ENCODE assay signal across 8 cellular contexts in the genomic region with DNA sequence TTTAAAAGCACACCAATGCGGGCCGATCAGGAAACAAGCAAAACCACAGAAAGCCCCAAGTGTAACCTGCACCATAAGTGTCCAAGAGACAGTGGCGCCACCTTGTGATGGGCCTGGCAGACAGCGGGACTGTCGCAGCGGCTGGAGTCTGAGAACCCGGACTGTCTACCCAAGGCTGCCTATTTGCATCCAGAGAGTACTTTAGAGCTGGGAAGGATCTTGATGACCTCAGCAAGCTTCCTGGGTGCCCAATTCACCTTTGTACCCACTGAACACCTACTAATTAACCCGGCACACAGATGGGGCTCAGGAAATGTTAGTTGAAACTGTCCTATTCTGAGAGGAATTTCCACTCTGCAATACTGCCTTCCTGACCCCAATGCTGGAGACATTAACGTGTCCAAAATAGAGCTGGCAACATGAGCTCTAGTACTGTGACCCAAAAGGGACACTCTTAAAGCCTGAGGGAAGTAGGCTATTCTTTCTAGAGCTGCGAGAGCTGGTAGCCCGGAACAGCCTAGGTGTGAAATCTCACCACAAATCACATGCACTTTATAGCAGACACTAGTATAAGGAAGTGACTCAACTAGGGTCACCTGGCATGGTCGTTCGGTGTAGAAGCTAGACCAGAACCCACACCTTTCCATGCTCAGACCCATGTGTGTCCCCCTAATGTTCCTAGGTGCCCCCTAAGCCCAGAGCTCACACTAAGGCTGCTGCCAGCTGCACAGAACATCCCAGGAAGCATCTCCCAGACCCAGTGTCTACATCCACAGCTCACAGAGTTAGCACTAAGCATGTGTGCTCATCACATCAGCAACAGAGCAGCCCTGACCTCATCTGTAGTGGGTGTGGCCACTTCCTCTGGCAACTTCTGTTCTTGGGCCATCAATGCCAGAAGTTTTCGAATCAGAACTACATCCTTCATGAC. TPM values are rescaled to one million over a fixed set of nuclear protein-coding genes. Genes with fewer than 3 reads are reported as not detected.
DNase-seq lines count a peak whose midpoint lies in the region; ATAC-seq and TF ChIP-seq lines count a peak whose summit lies in the region.

No MANE protein-coding gene starts in this region.

- H3K9ac ChIP-seq in H9 (ENCODE audit: extremely low read depth, insufficient read length, low read length) (no peak overlapping the region), Loucy (ENCODE audit: low read depth, low read length, poor library complexity, severe bottlenecking) (no peak overlapping the region)

- H2AFZ ChIP-seq in H9 (ENCODE audit: low read length): no peak overlapping the region
- H2AFZ ChIP-seq in Loucy (ENCODE audit: low read length): no peak overlapping the region

- H2BK15ac ChIP-seq in H9 (ENCODE audit: low read depth, low read length): no peak overlapping the region

- no peak overlapping the region for H4K5ac ChIP-seq in H9 (ENCODE audit: insufficient read length, low read depth, low read length)

- intact Hi-C loops in heart right ventricle (cut with DNase I): loop anchor here (1.0 to 10.0 kb wide), 14 partner anchors 43 to 455 kb away; partner anchors contain the start of gene ST3GAL5 (in 5 of the 10)

- H2BK120ac ChIP-seq in H9 (ENCODE audit: low read depth, low read length, poor library complexity, severe bottlenecking): no peak overlapping the region

- H3K9me3 ChIP-seq in H9 (ENCODE audit: control insufficient read depth, low read depth, low read length) (no peaks in the 10 kb centered on the region), Loucy (ENCODE audit: insufficient read depth, low read depth, low read length) (no peaks in the 10 kb centered on the region), heart right ventricle (no peaks in the 10 kb centered on the region)

- no peaks in the 10 kb centered on the region for H3F3A ChIP-seq in Loucy (ENCODE audit: low read depth)

- no peak overlapping the region for H3K4ac ChIP-seq in H9 (ENCODE audit: low read depth, low read length)

- H3K4me1 ChIP-seq in H9 (ENCODE audit: insufficient read depth, low read length) (no peaks in the 10 kb centered on the region), Loucy (ENCODE audit: insufficient read depth, low read length, poor library complexity, severe bottlenecking) (peaks cover 13% of the 10 kb centered on the region), heart right ventricle (peaks cover 0 to 22% (median 12%) of the 10 kb centered on the region in 9 donors)

- no peaks in the 10 kb centered on the region for H3K23me2 ChIP-seq in H9 (ENCODE audit: insufficient read length, low read depth, low read length, poor library complexity, severe bottlenecking)

- DNase-seq in H9 (peak; percentile 73), T follicular helper cell (ENCODE audit: low read depth) (peak; percentile 74), heart right ventricle (peak; percentile 84 to 86), retinal pigment epithelial cell (ENCODE audit: low read depth) (peak; percentile 12), amniotic stem cell (lab: John Stamatoyannopoulos, UW) (no peak)
- peak; percentile 87 for DNase-seq in activated naive CD8-positive, alpha-beta T cell treated with anti-CD3 and anti-CD28 coated beads, Interleukin-2, amount 10 ng/mL, durations not matched to agents 7 days and 5 days

- no peak overlapping the region for H3K14ac ChIP-seq in H9 (ENCODE audit: insufficient read depth, low read length)

- H3K79me2 ChIP-seq in H9 (ENCODE audit: insufficient read depth, low read length) (no peaks in the 10 kb centered on the region), Loucy (ENCODE audit: insufficient read depth, low read length) (no peaks in the 10 kb centered on the region)

- no peak overlapping the region for H2BK20ac ChIP-seq in H9 (ENCODE audit: low read depth, low read length, poor library complexity, severe bottlenecking)

- H3K36me3 Mint-ChIP-seq in H9 (ENCODE audit: insufficient read depth in 1 of 3, low read depth in 3 of 3): peaks cover 40 to 91% (median 53%) of the 10 kb centered on the region in 3 experiments; a peak in 6 of 7 replicates
- H3K36me3 Mint-ChIP-seq in activated naive CD8-positive, alpha-beta T cell treated with anti-CD3 and anti-CD28 coated beads, Interleukin-2, amount 10 ng/mL, durations not matched to agents 7 days and 5 days: peaks cover 10% of the 10 kb centered on the region

- H3K9me2 ChIP-seq in Loucy (replicated peaks; ENCODE audit: low read depth, low read length): no peaks in the 10 kb centered on the region

- no peak overlapping the region for H3K23ac ChIP-seq in H9 (ENCODE audit: insufficient read length, low read depth, low read length)

- H3K36me3 ChIP-seq in Loucy (ENCODE audit: insufficient read depth, low read length) (peaks cover 31% of the 10 kb centered on the region; the same call in 1 of the 2 replicates), heart right ventricle (peaks cover 0 to 76% (median 27%) of the 10 kb centered on the region in 9 donors)

- H3K4me3 ChIP-seq in Loucy (ENCODE audit: low read length, poor library complexity, severe bottlenecking) (peak overlapping the region; percentile 18), heart right ventricle (no peak overlapping the region), retinal pigment epithelial cell (ENCODE audit: low read length) (no peak overlapping the region)

- no peak overlapping the region for H3K56ac ChIP-seq in H9 (ENCODE audit: insufficient read length, low read depth, low read length)

- H3K18ac ChIP-seq in H9 (ENCODE audit: insufficient read length, low read depth, low read length): no peak overlapping the region

- H3K4me2 ChIP-seq in H9 (ENCODE audit: insufficient read depth, insufficient read length, low read length) (no peak overlapping the region), Loucy (ENCODE audit: low read depth, low read length, poor library complexity, severe bottlenecking) (peak overlapping the region; percentile 67)

- no peak overlapping the region for H4K8ac ChIP-seq in H9 (replicated peaks; ENCODE audit: insufficient read length, low read depth, low read length)

- H3K79me1 ChIP-seq in H9 (ENCODE audit: insufficient read depth, low read depth, low read length, poor library complexity, severe bottlenecking): no peaks in the 10 kb centered on the region

- no peak overlapping the region for H3K4me3 Mint-ChIP-seq in H9
- H3K4me3 Mint-ChIP-seq in activated naive CD8-positive, alpha-beta T cell treated with anti-CD3 and anti-CD28 coated beads, Interleukin-2, amount 10 ng/mL, durations not matched to agents 7 days and 5 days: no peak overlapping the region

- peak; percentile 94 for TF ChIP-seq CTCF in GM12872 (IDR thresholded peaks at IDR 0.05; ENCODE audit: insufficient read depth, low read depth, low read length)
- TF ChIP-seq CTCF in H9 (conservative IDR thresholded peaks at IDR 0.05): peak; percentile 86
- TF ChIP-seq CTCF in Loucy (conservative IDR thresholded peaks at IDR 0.05; ENCODE audit: low read length): peak; percentile 94
- peak; percentile 58 to 93 (median 86) for TF ChIP-seq CTCF in heart right ventricle (IDR thresholded peaks at IDR 0.05)
- TF ChIP-seq CTCF in retinal pigment epithelial cell (conservative IDR thresholded peaks at IDR 0.05; ENCODE audit: low read depth, low read length): peak; percentile 90

- H3K27me3 Mint-ChIP-seq in H9 (ENCODE audit: low read depth): no peaks in the 10 kb centered on the region
- H3K27me3 Mint-ChIP-seq in activated naive CD8-positive, alpha-beta T cell treated with anti-CD3 and anti-CD28 coated beads, Interleukin-2, amount 10 ng/mL, durations not matched to agents 7 days and 5 days: no peaks in the 10 kb centered on the region

- no peaks in the 10 kb centered on the region for H3K27me3 ChIP-seq in H9 (ENCODE audit: insufficient read depth, low read length)
- no peaks in the 10 kb centered on the region for H3K27me3 ChIP-seq in Loucy (ENCODE audit: insufficient read depth, low read length, poor library complexity, severe bottlenecking)
- no peaks in the 10 kb centered on the region for H3K27me3 ChIP-seq in heart right ventricle

- no peak overlapping the region for H3T11ph ChIP-seq in H9 (ENCODE audit: low read length)

- peak overlapping the region in 2 of 3 experiments; percentile 72 to 73; a peak in 3 of 7 replicates for H3K27ac Mint-ChIP-seq in H9
- H3K27ac Mint-ChIP-seq in activated naive CD8-positive, alpha-beta T cell treated with anti-CD3 and anti-CD28 coated beads, Interleukin-2, amount 10 ng/mL, durations not matched to agents 7 days and 5 days: peak overlapping the region; percentile 76

- no CpG with 5 or more reads among the region's 14 CpGs for WGBS in H9 (ENCODE audit: extremely low coverage, insufficient read length, low lambda C conversion rate)
- 41 to 48% methylated on average over 14 of the region's 14 CpGs for WGBS in heart right ventricle, 2 donors

- POLR2A ChIA-PET in activated naive CD8-positive, alpha-beta T cell treated with anti-CD3 and anti-CD28 coated beads, Interleukin-2, amount 10 ng/mL, durations not matched to agents 7 days and 5 days (lab: Charles Lee): interaction anchor here (0.6 to 3.8 kb wide), 7 partner anchors 8 to 252 kb away, joined by 3 to 31 read pairs (median 5); partner anchors contain the start of genes POLR1A and PTCD3

- H3K4me1 Mint-ChIP-seq in H9: no peaks in the 10 kb centered on the region
- H3K4me1 Mint-ChIP-seq in activated naive CD8-positive, alpha-beta T cell treated with anti-CD3 and anti-CD28 coated beads, Interleukin-2, amount 10 ng/mL, durations not matched to agents 7 days and 5 days: peaks cover 37% of the 10 kb centered on the region

- no peaks in the 10 kb centered on the region for H3K9me3 Mint-ChIP-seq in H9
- no peaks in the 10 kb centered on the region for H3K9me3 Mint-ChIP-seq in activated naive CD8-positive, alpha-beta T cell treated with anti-CD3 and anti-CD28 coated beads, Interleukin-2, amount 10 ng/mL, durations not matched to agents 7 days and 5 days

- no peaks in the 10 kb centered on the region for H4K20me1 ChIP-seq in H9 (ENCODE audit: control insufficient read depth, insufficient read depth, insufficient read length)
- H4K20me1 ChIP-seq in Loucy (ENCODE audit: insufficient read depth, low read length, poor library complexity, severe bottlenecking): no peaks in the 10 kb centered on the region

- ATAC-seq in activated naive CD8-positive, alpha-beta T cell treated with anti-CD3 and anti-CD28 coated beads, Interleukin-2, amount 10 ng/mL, durations not matched to agents 7 days and 5 days (ENCODE audit: low read depth): peak; percentile 78
- peak; percentile 77 to 94 (median 88) for ATAC-seq in heart right ventricle

- no peak overlapping the region for H4K91ac ChIP-seq in H9 (ENCODE audit: insufficient read length, low read depth, low read length)

- no peak overlapping the region for H2AK5ac ChIP-seq in H9 (ENCODE audit: insufficient read length, low read length)

- H2BK5ac ChIP-seq in H9 (ENCODE audit: insufficient read length, low read length): no peak overlapping the region

- no peak overlapping the region for H2BK12ac ChIP-seq in H9 (ENCODE audit: insufficient read length, low read depth, low read length)

- no peak overlapping the region for H3K27ac ChIP-seq in H9 (ENCODE audit: insufficient read length, low read depth, low read length)
- H3K27ac ChIP-seq in heart right ventricle: peak overlapping the region in 1 of 10 donors; percentile 58

RNA-seq across cellular contexts. Expression of gene POLR1A, which starts 25.4 kb away (rescaled TPM):
- 54.6 and 62.7 TPM in 2 replicates for total RNA-seq in H9 (2021)
- total RNA-seq in activated naive CD8-positive, alpha-beta T cell treated with anti-CD3 and anti-CD28 coated beads, Interleukin-2, amount 10 ng/mL, durations not matched to agents 7 days and 5 days: 10 to 100 TPM; 27.3 to 29.5 TPM
- total RNA-seq in heart right ventricle: 10 to 100 TPM; 15.4 to 25.8 (median 21.9) TPM
- 1 to 10 TPM; 3.9 to 4.0 TPM for polyA plus RNA-seq in heart right ventricle

RNA-seq across cellular contexts. Expression of gene PTCD3, which starts 25.8 kb away (rescaled TPM):
- 161 and 180 TPM in 2 replicates for total RNA-seq in H9 (2021)
- total RNA-seq in activated naive CD8-positive, alpha-beta T cell treated with anti-CD3 and anti-CD28 coated beads, Interleukin-2, amount 10 ng/mL, durations not matched to agents 7 days and 5 days: 100 to 1,000 TPM; 157 TPM
- total RNA-seq in heart right ventricle: 100 to 1,000 TPM; 117 to 232 (median 159) TPM
- polyA plus RNA-seq in heart right ventricle: 10 to 100 TPM; 30.2 to 32.0 TPM
